ENCODE assay signal across 16 cellular contexts in genomic region chr13:110518150-110518525, GRCh38. TPM values are rescaled to one million over a fixed set of nuclear protein-coding genes. Genes with fewer than 3 reads are reported as not detected.
DNase-seq lines count a peak whose midpoint lies in the region; ATAC-seq and TF ChIP-seq lines count a peak whose summit lies in the region.
"Had no signal": no experiment of that assay in that cellular context is flagged by ENCODE, and none has a peak within 500 bp of the region (broad histone marks: within the 10 kb centered on the region; RNA-seq: fewer than 3 reads in every experiment).

No MANE protein-coding gene starts in this region.

- H3K79me2 ChIP-seq in osteoblast (ENCODE audit: insufficient read depth, low read length), result no peaks in the 10 kb centered on the region

- TF ChIP-seq POLR2A in Peyer's patch (IDR thresholded peaks at IDR 0.05) (no peak), vagina (IDR thresholded peaks at IDR 0.05) (no peak)

- DNase-seq in Peyer's patch (no peak), endodermal cell (no peak), osteoblast (ENCODE audit: insufficient read length, low spot score, missing footprints) (peak; percentile 49), GM13976 (ENCODE audit: low spot score) (no peak), omental fat pad (ENCODE audit: low spot score) (no peak), vagina (ENCODE audit: extremely low spot score in 2 of 2) (no peak)
- DNase-seq in activated T-helper 1 cell treated with anti-CD3 and anti-CD28 coated beads, Interleukin-12 subunit alpha, Interleukin-12 subunit beta, Interleukin-2, Interleukin-4 antibody, amounts not matched to agents 30 ng/mL and 10 ng/mL and 1 ng/mL, durations not matched to agents 14 hours and 24 hours and 36 hours (ENCODE audit: low spot score), result no peak
- DNase-seq: ACHN; AML-193; CD4-positive, CD25-positive, alpha-beta regulatory T cell; GM23248; NCI-H1436; NCI-H2029 treated with DMSO at 0.1 percent for 48 hours; NCI-H2171 treated with DMSO at 0.1 percent for 48 hours; NCI-H446 treated with DMSO at 0.1 percent for 48 hours had no signal

- ATAC-seq in omental fat pad (ENCODE audit: low FRiP score), result no peak

- no peaks in the 10 kb centered on the region for H3K27me3 Mint-ChIP-seq in endodermal cell (ENCODE audit: insufficient read depth)
- peaks cover 2% of the 10 kb centered on the region for H3K27me3 Mint-ChIP-seq in activated T-helper 1 cell treated with anti-CD3 and anti-CD28 coated beads, Interleukin-12 subunit alpha, Interleukin-12 subunit beta, Interleukin-2, Interleukin-4 antibody, amounts not matched to agents 30 ng/mL and 10 ng/mL and 1 ng/mL, durations not matched to agents 14 hours and 24 hours and 36 hours (ENCODE audit: insufficient read depth)
- H3K27me3 Mint-ChIP-seq: CD4-positive, CD25-positive, alpha-beta regulatory T cell had no signal

- H4K20me1 ChIP-seq in osteoblast (ENCODE audit: insufficient read depth, low read length), result peaks cover 5% of the 10 kb centered on the region

- H3K4me3 ChIP-seq in Peyer's patch (no peak overlapping the region), endodermal cell (ENCODE audit: low read length) (no peak overlapping the region), osteoblast (ENCODE audit: insufficient read depth, low read length) (no peak overlapping the region), vagina (no peak overlapping the region)
- H3K4me3 ChIP-seq: GM23248 had no signal

- no peak overlapping the region for H3K9ac ChIP-seq in endodermal cell (ENCODE audit: extremely low read depth, low read length, poor library complexity, severe bottlenecking)
- H3K9ac ChIP-seq: GM23248, KMS-11 had no signal

- H3K4me1 Mint-ChIP-seq in endodermal cell, result no peaks in the 10 kb centered on the region
- peaks cover 9% of the 10 kb centered on the region for H3K4me1 Mint-ChIP-seq in activated T-helper 1 cell treated with anti-CD3 and anti-CD28 coated beads, Interleukin-12 subunit alpha, Interleukin-12 subunit beta, Interleukin-2, Interleukin-4 antibody, amounts not matched to agents 30 ng/mL and 10 ng/mL and 1 ng/mL, durations not matched to agents 14 hours and 24 hours and 36 hours (ENCODE audit: low read depth)

- no peak overlapping the region for H2AFZ ChIP-seq in osteoblast (ENCODE audit: low read length)
- H2AFZ ChIP-seq: GM23248 had no signal

- peaks cover 28% of the 10 kb centered on the region for H3K36me3 Mint-ChIP-seq in endodermal cell (ENCODE audit: low read depth)
- no peaks in the 10 kb centered on the region for H3K36me3 Mint-ChIP-seq in activated T-helper 1 cell treated with anti-CD3 and anti-CD28 coated beads, Interleukin-12 subunit alpha, Interleukin-12 subunit beta, Interleukin-2, Interleukin-4 antibody, amounts not matched to agents 30 ng/mL and 10 ng/mL and 1 ng/mL, durations not matched to agents 14 hours and 24 hours and 36 hours (ENCODE audit: low read depth)

- H3K4me1 ChIP-seq in Peyer's patch, result peaks cover 0 to 60% (median 8%) of the 10 kb centered on the region in 4 donors
- H3K4me1 ChIP-seq in endodermal cell (ENCODE audit: control insufficient read depth, insufficient read depth, low read length), result no peaks in the 10 kb centered on the region
- peaks cover 17% of the 10 kb centered on the region for H3K4me1 ChIP-seq in osteoblast (ENCODE audit: insufficient read depth, low read length)
- peaks cover 16% of the 10 kb centered on the region for H3K4me1 ChIP-seq in vagina

- intact Hi-C loops in vagina (cut with DNase I), result no loop called here
- intact Hi-C loops in activated T-helper 1 cell treated with anti-CD3 and anti-CD28 coated beads, Interleukin-12 subunit alpha, Interleukin-12 subunit beta, Interleukin-2, Interleukin-4 antibody, amounts not matched to agents 30 ng/mL and 10 ng/mL and 1 ng/mL, durations not matched to agents 14 hours and 24 hours and 36 hours (cut with micrococcal nuclease), result no loop called here

- H3K27me3 ChIP-seq in Peyer's patch (no peaks in the 10 kb centered on the region), endodermal cell (ENCODE audit: control insufficient read depth, insufficient read depth, low read length, poor library complexity, severe bottlenecking) (no peaks in the 10 kb centered on the region), osteoblast (ENCODE audit: insufficient read depth, low read length) (no peaks in the 10 kb centered on the region), vagina (no peaks in the 10 kb centered on the region)

- no peak for TF ChIP-seq CTCF in Peyer's patch (IDR thresholded peaks at IDR 0.05)
- peak; percentile 10 for TF ChIP-seq CTCF in endodermal cell (conservative IDR thresholded peaks at IDR 0.05)
- no peak for TF ChIP-seq CTCF in osteoblast (IDR thresholded peaks at IDR 0.05; ENCODE audit: extremely low read depth, low read depth, low read length)
- no peak for TF ChIP-seq CTCF in GM13976 (IDR thresholded peaks at IDR 0.05; ENCODE audit: borderline replicate concordance, control extremely low read depth, extremely low read depth, insufficient read depth, missing control alignments)
- no peak for TF ChIP-seq CTCF in omental fat pad (IDR thresholded peaks at IDR 0.05)
- TF ChIP-seq CTCF in vagina (IDR thresholded peaks at IDR 0.05), result no peak

- H3K27ac ChIP-seq in Peyer's patch (peak overlapping the region in 3 of 4 donors; percentile 50 to 81 (median 80)), endodermal cell (ENCODE audit: low read depth, low read length) (no peak overlapping the region), osteoblast (ENCODE audit: low read depth, low read length) (peak overlapping the region; percentile 41), vagina (no peak overlapping the region)
- H3K27ac ChIP-seq: GM23248, KMS-11 had no signal

- H3K4me2 ChIP-seq in osteoblast (ENCODE audit: insufficient read depth, low read length), result no peak overlapping the region
- H3K4me2 ChIP-seq: KMS-11 had no signal

- in situ Hi-C loops in GM13976 (cut with MboI; ENCODE audit: low sequenced_read_pairs, unreplicated experiment), result no loop called here

- no peak overlapping the region for H3K4me3 Mint-ChIP-seq in endodermal cell
- H3K4me3 Mint-ChIP-seq in activated T-helper 1 cell treated with anti-CD3 and anti-CD28 coated beads, Interleukin-12 subunit alpha, Interleukin-12 subunit beta, Interleukin-2, Interleukin-4 antibody, amounts not matched to agents 30 ng/mL and 10 ng/mL and 1 ng/mL, durations not matched to agents 14 hours and 24 hours and 36 hours, result no peak overlapping the region
- H3K4me3 Mint-ChIP-seq: CD4-positive, CD25-positive, alpha-beta regulatory T cell had no signal

- H3K9me3 Mint-ChIP-seq in endodermal cell, result no peaks in the 10 kb centered on the region
- no peaks in the 10 kb centered on the region for H3K9me3 Mint-ChIP-seq in activated T-helper 1 cell treated with anti-CD3 and anti-CD28 coated beads, Interleukin-12 subunit alpha, Interleukin-12 subunit beta, Interleukin-2, Interleukin-4 antibody, amounts not matched to agents 30 ng/mL and 10 ng/mL and 1 ng/mL, durations not matched to agents 14 hours and 24 hours and 36 hours

- no peaks in the 10 kb centered on the region for H3K9me3 ChIP-seq in Peyer's patch
- H3K9me3 ChIP-seq in endodermal cell (ENCODE audit: control insufficient read depth, low read length), result no peaks in the 10 kb centered on the region
- no peaks in the 10 kb centered on the region for H3K9me3 ChIP-seq in osteoblast (ENCODE audit: low read depth, low read length)
- H3K9me3 ChIP-seq in vagina, result no peaks in the 10 kb centered on the region

- peak overlapping the region; percentile 26 for H3K27ac Mint-ChIP-seq in endodermal cell
- no peak overlapping the region for H3K27ac Mint-ChIP-seq in activated T-helper 1 cell treated with anti-CD3 and anti-CD28 coated beads, Interleukin-12 subunit alpha, Interleukin-12 subunit beta, Interleukin-2, Interleukin-4 antibody, amounts not matched to agents 30 ng/mL and 10 ng/mL and 1 ng/mL, durations not matched to agents 14 hours and 24 hours and 36 hours
- H3K27ac Mint-ChIP-seq: CD4-positive, CD25-positive, alpha-beta regulatory T cell had no signal

- WGBS in endodermal cell (ENCODE audit: insufficient coverage in 1 of 2, insufficient read length in 1 of 2), 2 experiments, result 85 to 93% methylated on average over 2 to 8 of the region's 8 CpGs

- H3K36me3 ChIP-seq in Peyer's patch (peaks cover 0 to 35% (median 0%) of the 10 kb centered on the region in 3 donors), endodermal cell (ENCODE audit: control insufficient read depth, insufficient read depth, low read length) (peaks cover 30% of the 10 kb centered on the region), osteoblast (ENCODE audit: insufficient read depth, low read length) (peaks cover 21% of the 10 kb centered on the region), vagina (no peaks in the 10 kb centered on the region)

RNA-seq across cellular contexts. Expression of gene RAB20, which starts 43.4 kb away (rescaled TPM):
- total RNA-seq in Peyer's patch, result 10 to 100 TPM; 15.7 to 69.1 (median 62.2) TPM
- 10 to 100 TPM; 12.6 to 14.2 TPM for total RNA-seq in endodermal cell
- 5.4 TPM for polyA plus RNA-seq in endodermal cell (2013, experiment 1 of 2)
- polyA plus RNA-seq in endodermal cell (2013, experiment 2 of 2), result 6.1 TPM
- total RNA-seq in osteoblast, result 3.6 and 3.8 TPM in 2 replicates
- total RNA-seq in omental fat pad, result 10 to 100 TPM; 34.7 to 67.9 (median 49.4) TPM
- 15.2 TPM for total RNA-seq in vagina
- 1.1 and 1.5 TPM in 2 replicates for total RNA-seq in activated T-helper 1 cell treated with anti-CD3 and anti-CD28 coated beads, Interleukin-12 subunit alpha, Interleukin-12 subunit beta, Interleukin-2, Interleukin-4 antibody, amounts not matched to agents 30 ng/mL and 10 ng/mL and 1 ng/mL, durations not matched to agents 14 hours and 24 hours and 36 hours
- total RNA-seq: CD4-positive, CD25-positive, alpha-beta regulatory T cell had no signal

Comparison
In these comparisons a context has a peak if more than half of its experiments do, and no peak if none do; other contexts are left out.
1. H3K27ac ChIP-seq: peak in Peyer's patch (3 of 4) and osteoblast (single experiment); none in endodermal cell (single experiment) and vagina (single experiment).